ENCODE assay signal across 29 cellular contexts in the genomic region with DNA sequence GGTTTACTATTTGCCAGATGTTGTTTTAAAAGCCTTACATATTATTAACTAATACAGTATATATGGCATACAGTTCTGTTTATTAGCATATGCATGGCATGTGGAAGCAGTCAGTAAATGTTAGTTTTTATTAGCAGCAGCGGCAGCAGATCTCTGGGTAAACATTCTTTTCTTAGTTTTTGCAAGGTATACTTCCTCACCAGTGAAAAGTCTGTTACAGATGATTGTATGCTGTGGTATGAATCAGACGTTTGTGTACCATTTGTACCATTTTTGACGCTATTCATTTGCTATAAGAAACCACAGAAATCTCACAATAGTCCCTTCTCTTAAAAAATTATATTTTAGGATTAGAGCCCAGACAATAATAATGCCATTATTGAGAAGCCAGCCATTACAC. TPM values are rescaled to one million over a fixed set of nuclear protein-coding genes. Genes with fewer than 3 reads are reported as not detected.
A peak's percentile ranks its signal among the peaks of the same experiment; 100 is the strongest.
DNase-seq lines count a peak whose midpoint lies in the region; ATAC-seq and TF ChIP-seq lines count a peak whose summit lies in the region.
"Had no signal": no experiment of that assay in that cellular context is flagged by ENCODE, and none has a peak within 500 bp of the region (broad histone marks: within the 10 kb centered on the region; RNA-seq: fewer than 3 reads in every experiment).

No MANE protein-coding gene starts in this region.

- no peak for DNase-seq in MCF 10A (ENCODE audit: unreplicated experiment)
- DNase-seq in mammary epithelial cell, result no peak
- no peak for DNase-seq in esophagus muscularis mucosa (ENCODE audit: extremely low spot score)
- no peak for DNase-seq in gastrocnemius medialis
- no peak for DNase-seq in dermis blood vessel endothelial cell
- DNase-seq in NCI-H1092 treated with DMSO at 0.1 percent for 48 hours (lab: John Stamatoyannopoulos, UW), result no peak
- DNase-seq in MG63, result no peak
- no peak for DNase-seq in Right ventricle myocardium inferior (ENCODE audit: missing footprints)
- DNase-seq: 8988T; activated CD8-positive, alpha-beta memory T cell treated with anti-CD3 and anti-CD28 coated beads, Interleukin-2, amount 50 U/mL, for 4 hours; activated naive CD8-positive, alpha-beta T cell treated with anti-CD3 and anti-CD28 coated beads, Interleukin-2, amount 10 ng/mL, durations not matched to agents 7 days and 5 days; COR-L47; DMS79 treated with DMSO at 0.1 percent for 48 hours; erythroblast; H9; left colon; natural killer cell; NCI-H187 treated with DMSO at 0.1 percent for 48 hours; NCI-H226; NCI-H82; Peyer's patch; stimulated activated CD4-positive, alpha-beta T cell treated with anti-CD3 and anti-CD28 coated beads, Interleukin-2, amount 100 ng/mL, for 24 hours; stimulated activated naive CD4-positive, alpha-beta T cell treated with Interleukin-2 at 50 U/mL for 16 hours; T-helper 2 cell; WERI-Rb-1 had no signal

- peak overlapping the region; percentile 94 for H3K27ac Mint-ChIP-seq in MCF 10A (ENCODE audit: low read depth, unreplicated experiment)
- H3K27ac Mint-ChIP-seq: activated naive CD8-positive, alpha-beta T cell treated with anti-CD3 and anti-CD28 coated beads, Interleukin-2, amount 10 ng/mL, durations not matched to agents 7 days and 5 days; B cell; natural killer cell; type B pancreatic cell had no signal

- H3K36me3 Mint-ChIP-seq in MCF 10A (ENCODE audit: insufficient read depth, unreplicated experiment), result no peaks in the 10 kb centered on the region
- H3K36me3 Mint-ChIP-seq: natural killer cell had no signal

- intact Hi-C loops in MCF 10A (cut with micrococcal nuclease) (no loop called here), mammary epithelial cell (cut with micrococcal nuclease) (no loop called here), esophagus muscularis mucosa (cut with DNase I) (no loop called here), gastrocnemius medialis (cut with DNase I; ENCODE audit: low total_unique reads) (no loop called here), Right ventricle myocardium inferior (cut with DNase I) (no loop called here)

- no peak overlapping the region for H3K4me2 ChIP-seq in mammary epithelial cell (ENCODE audit: insufficient read depth, low read depth, low read length)

- no peaks in the 10 kb centered on the region for H4K20me1 ChIP-seq in mammary epithelial cell (ENCODE audit: insufficient read depth, low read length)

- H3K4me1 ChIP-seq in mammary epithelial cell (ENCODE audit: insufficient read depth, low read length), result peaks cover 8% of the 10 kb centered on the region
- peaks cover 57 to 72% (median 69%) of the 10 kb centered on the region in 4 donors for H3K4me1 ChIP-seq in esophagus muscularis mucosa
- peaks cover 0 to 14% of the 10 kb centered on the region in 2 donors for H3K4me1 ChIP-seq in gastrocnemius medialis

- no peak overlapping the region for H3K27ac ChIP-seq in mammary epithelial cell (ENCODE audit: insufficient read depth, low read depth, low read length)
- H3K27ac ChIP-seq in esophagus muscularis mucosa (replicated peaks in 1 of 4), result peak overlapping the region; percentile 72 to 83 (median 80)
- H3K27ac ChIP-seq in gastrocnemius medialis, result peak overlapping the region in 3 of 4 donors; percentile 58 to 72 (median 67)
- H3K27ac ChIP-seq: parathyroid adenoma, WERI-Rb-1 had no signal

- H3K4me3 Mint-ChIP-seq in MCF 10A (ENCODE audit: unreplicated experiment), result no peak overlapping the region
- H3K4me3 Mint-ChIP-seq: activated naive CD8-positive, alpha-beta T cell treated with anti-CD3 and anti-CD28 coated beads, Interleukin-2, amount 10 ng/mL, durations not matched to agents 7 days and 5 days; B cell; H9; natural killer cell; type B pancreatic cell had no signal

- ATAC-seq in gastrocnemius medialis, result no peak
- ATAC-seq in Right ventricle myocardium inferior, result no peak
- ATAC-seq: left colon, natural killer cell, sciatic nerve had no signal

- H2AFZ ChIP-seq in mammary epithelial cell (ENCODE audit: low read depth, low read length), result no peak overlapping the region
- H2AFZ ChIP-seq: parathyroid adenoma had no signal

- no peak for TF ChIP-seq EP300 in esophagus muscularis mucosa (IDR thresholded peaks at IDR 0.05)

- BruUV-seq in MCF 10A (replicated peaks; lab: Mats Ljungman, UMichigan), result no TSS peak
- no TSS peak for BruUV-seq in mammary epithelial cell (replicated peaks; lab: Mats Ljungman, UMichigan)

- CTCF ChIA-PET in MCF 10A (lab: Yijun Ruan, JAX), result no interaction called here
- CTCF ChIA-PET in mammary epithelial cell (lab: Charles Lee; ENCODE audit: low non-redundant PET), result no interaction called here

- no peak for TF ChIP-seq CTCF in MCF 10A (IDR thresholded peaks at IDR 0.05; ENCODE audit: unreplicated experiment)
- TF ChIP-seq CTCF in mammary epithelial cell (conservative IDR thresholded peaks at IDR 0.05 in 1 of 2, IDR thresholded peaks at IDR 0.05 in 1 of 2; ENCODE audit: extremely low read depth in 1 of 2, insufficient read depth in 1 of 2, low read depth in 1 of 2, low read length in 2 of 2), result no peak
- TF ChIP-seq CTCF in esophagus muscularis mucosa (IDR thresholded peaks at IDR 0.05), result no peak
- TF ChIP-seq CTCF in gastrocnemius medialis (IDR thresholded peaks at IDR 0.05 in 4 of 5, conservative IDR thresholded peaks at IDR 0.05 in 1 of 5), result no peak

- H3K27me3 ChIP-seq in mammary epithelial cell (ENCODE audit: insufficient read depth, low read length) (no peaks in the 10 kb centered on the region), esophagus muscularis mucosa (no peaks in the 10 kb centered on the region), gastrocnemius medialis (no peaks in the 10 kb centered on the region), MG63 (no peaks in the 10 kb centered on the region; the same call in 1 of the 2 replicates)
- H3K27me3 ChIP-seq: Peyer's patch had no signal

- H3K79me2 ChIP-seq in mammary epithelial cell (ENCODE audit: insufficient read depth, low read length), result peaks cover 37% of the 10 kb centered on the region

- H3K4me3 ChIP-seq in mammary epithelial cell (replicated peaks in 1 of 3; ENCODE audit: insufficient read depth in 1 of 3, low read depth in 2 of 3, low read length in 3 of 3), result no peak overlapping the region
- H3K4me3 ChIP-seq in esophagus muscularis mucosa, result no peak overlapping the region
- H3K4me3 ChIP-seq in gastrocnemius medialis, result no peak overlapping the region
- H3K4me3 ChIP-seq in MG63, result no peak overlapping the region
- H3K4me3 ChIP-seq: Peyer's patch had no signal

- dilution Hi-C loops in mammary epithelial cell (cut with HindIII; ENCODE audit: low sequenced_read_pairs), result no loop called here

- no peaks in the 10 kb centered on the region for H3K27me3 Mint-ChIP-seq in MCF 10A (ENCODE audit: insufficient read depth, unreplicated experiment)
- H3K27me3 Mint-ChIP-seq: activated naive CD8-positive, alpha-beta T cell treated with anti-CD3 and anti-CD28 coated beads, Interleukin-2, amount 10 ng/mL, durations not matched to agents 7 days and 5 days; B cell; type B pancreatic cell had no signal

- H3K9me3 Mint-ChIP-seq in MCF 10A (ENCODE audit: unreplicated experiment), result peaks cover 11% of the 10 kb centered on the region
- H3K9me3 Mint-ChIP-seq: activated naive CD8-positive, alpha-beta T cell treated with anti-CD3 and anti-CD28 coated beads, Interleukin-2, amount 10 ng/mL, durations not matched to agents 7 days and 5 days; H9; natural killer cell; type B pancreatic cell had no signal

- in situ Hi-C loops in mammary epithelial cell (cut with MboI; ENCODE audit: low sequenced_read_pairs in 2 of 2), result no loop called here
- in situ Hi-C loops in gastrocnemius medialis (cut with MboI; ENCODE audit: low sequenced_read_pairs in 4 of 4), result no loop called here

- POLR2A ChIA-PET in MCF 10A (lab: Yijun Ruan, JAX), result interaction anchor here (0.6 to 1.3 kb wide), 4 partner anchors 15 to 85 kb away, joined by 3 to 5 read pairs (median 3); no protein-coding TSS in a partner anchor

- WGBS in mammary epithelial cell (ENCODE audit: low coverage, missing lambda C conversion rate), result 57% methylated on average over 3 of the region's 3 CpGs
- WGBS in esophagus muscularis mucosa, result 55% methylated on average over 3 of the region's 3 CpGs

- TF ChIP-seq POLR2A in esophagus muscularis mucosa (IDR thresholded peaks at IDR 0.05; ENCODE audit: low read depth) (no peak), gastrocnemius medialis (IDR thresholded peaks at IDR 0.05) (no peak)

- H3K36me3 ChIP-seq in mammary epithelial cell (ENCODE audit: insufficient read depth, low read length) (no peaks in the 10 kb centered on the region), esophagus muscularis mucosa (peaks cover 0 to 9% (median 0%) of the 10 kb centered on the region in 4 donors), gastrocnemius medialis (no peaks in the 10 kb centered on the region), MG63 (no peaks in the 10 kb centered on the region; the same call in 1 of the 2 replicates)
- H3K36me3 ChIP-seq: Peyer's patch, WERI-Rb-1 had no signal

- no peak overlapping the region for H3K9ac ChIP-seq in mammary epithelial cell (ENCODE audit: insufficient read depth, low read length)
- H3K9ac ChIP-seq: parathyroid adenoma had no signal

- H3K9me3 ChIP-seq in mammary epithelial cell (replicated peaks; ENCODE audit: insufficient read depth, low read length) (no peaks in the 10 kb centered on the region), esophagus muscularis mucosa (no peaks in the 10 kb centered on the region), gastrocnemius medialis (no peaks in the 10 kb centered on the region), MG63 (no peaks in the 10 kb centered on the region)
- H3K9me3 ChIP-seq: Peyer's patch had no signal

- H3K4me1 Mint-ChIP-seq in MCF 10A (ENCODE audit: insufficient read depth, unreplicated experiment), result peaks cover 33% of the 10 kb centered on the region

RNA-seq across cellular contexts. Expression of gene STK38L, which starts 17.8 kb away (rescaled TPM):
- total RNA-seq in MCF 10A (2022), result 18.1 and 19.9 TPM in 2 replicates
- 10 to 100 TPM; 30.9 to 33.2 TPM for total RNA-seq in mammary epithelial cell
- 5.3 TPM for polyA plus RNA-seq in mammary epithelial cell
- 9.0 TPM for polyA minus RNA-seq in mammary epithelial cell
- total RNA-seq in esophagus muscularis mucosa, result 100 to 1,000 TPM in 1 of 4 donors, 10 to 100 TPM in 3; 64.6 to 102 (median 82.4) TPM
- 10 to 100 TPM; 12.9 to 20.0 (median 13.5) TPM for total RNA-seq in gastrocnemius medialis
- 75.9 and 91.6 TPM in 2 replicates for total RNA-seq in dermis blood vessel endothelial cell
- 4.1 and 22.4 TPM in 2 replicates for total RNA-seq in MG63 (2014; rRNA removed; shearing (Covaris generic); ENCODE audit: low replicate concordance)
- total RNA-seq in Right ventricle myocardium inferior, result 48.7 TPM
